In genomic region chr1:202160377-202160940, GRCh38 we compare ENCODE assay signal across 8 cellular contexts. TPM values are rescaled to one million over a fixed set of nuclear protein-coding genes. Genes with fewer than 3 reads are reported as not detected.
A peak's percentile ranks its signal among the peaks of the same experiment; 100 is the strongest.
DNase-seq lines count a peak whose midpoint lies in the region; ATAC-seq and TF ChIP-seq lines count a peak whose summit lies in the region.

Gene PTPN7 (minus strand): TSS chr1:202160602. CDS start chr1:202159402, 1,200 bp downstream.

- peak within 1 kb of the TSS; percentile 98 for H3K27ac Mint-ChIP-seq in T-helper 1 cell treated with Interleukin-12 subunit alpha and Interleukin-12 subunit beta and Interleukin-4 antibody, amounts not matched to agents 30 μg/mL and 1 μg/mL, for 36 hours
- peak within 1 kb of the TSS; percentile 99 for H3K27ac Mint-ChIP-seq in activated naive CD8-positive, alpha-beta T cell treated with anti-CD3 and anti-CD28 coated beads for 36 hours

- no peak within 1 kb of the TSS for H2BK12ac ChIP-seq in trophoblast cell (ENCODE audit: low read length)

- H3K79me1 ChIP-seq in trophoblast cell (ENCODE audit: low read length) = no peaks in the 10 kb centered on the region

- H3K4me2 ChIP-seq in trophoblast cell (ENCODE audit: low read length) = no peak within 1 kb of the TSS

- no peak within 1 kb of the TSS for H2BK120ac ChIP-seq in trophoblast cell (ENCODE audit: insufficient read depth, low read length, poor library complexity)

- H4K8ac ChIP-seq in trophoblast cell (ENCODE audit: low read depth, low read length) = no peak within 1 kb of the TSS

- no peak within 1 kb of the TSS for H2BK5ac ChIP-seq in trophoblast cell (ENCODE audit: low read depth, low read length, poor library complexity)

- no peaks in the 10 kb centered on the region for H3K9me3 Mint-ChIP-seq in T-helper 1 cell treated with Interleukin-12 subunit alpha and Interleukin-12 subunit beta and Interleukin-4 antibody, amounts not matched to agents 30 μg/mL and 1 μg/mL, for 36 hours
- no peaks in the 10 kb centered on the region for H3K9me3 Mint-ChIP-seq in activated naive CD8-positive, alpha-beta T cell treated with anti-CD3 and anti-CD28 coated beads for 36 hours

- peak within 1 kb of the TSS; percentile 92 for H3K27ac ChIP-seq in neutrophil
- no peak within 1 kb of the TSS for H3K27ac ChIP-seq in trophoblast cell (ENCODE audit: low read depth, low read length)

- no peaks in the 10 kb centered on the region for H3K27me3 ChIP-seq in neutrophil
- H3K27me3 ChIP-seq in trophoblast cell (ENCODE audit: insufficient read depth, low read length) = no peaks in the 10 kb centered on the region

- H3K9ac ChIP-seq in trophoblast cell (ENCODE audit: low read length) = no peak within 1 kb of the TSS

- no peak within 1 kb of the TSS for H2AFZ ChIP-seq in trophoblast cell (ENCODE audit: insufficient read depth, low read length, poor library complexity)

- H2AK5ac ChIP-seq in trophoblast cell (ENCODE audit: low read length) = no peak within 1 kb of the TSS

- H4K91ac ChIP-seq in trophoblast cell (ENCODE audit: low read depth, low read length) = no peak within 1 kb of the TSS

- H3K18ac ChIP-seq in trophoblast cell (ENCODE audit: low read length) = no peak within 1 kb of the TSS

- H3K27me3 Mint-ChIP-seq in T-helper 1 cell treated with Interleukin-12 subunit alpha and Interleukin-12 subunit beta and Interleukin-4 antibody, amounts not matched to agents 30 μg/mL and 1 μg/mL, for 36 hours (ENCODE audit: low read depth) = no peaks in the 10 kb centered on the region
- H3K27me3 Mint-ChIP-seq in activated naive CD8-positive, alpha-beta T cell treated with anti-CD3 and anti-CD28 coated beads for 36 hours = no peaks in the 10 kb centered on the region

- no peaks in the 10 kb centered on the region for H3K9me3 ChIP-seq in neutrophil
- H3K9me3 ChIP-seq in trophoblast cell (ENCODE audit: insufficient read depth, low read depth, low read length) = no peaks in the 10 kb centered on the region

- no peak within 1 kb of the TSS for H3K4ac ChIP-seq in trophoblast cell (ENCODE audit: low read depth, low read length)

- no peak within 1 kb of the TSS for H4K12ac ChIP-seq in trophoblast cell (ENCODE audit: low read depth, low read length)

- H3K4me3 ChIP-seq in neutrophil (ENCODE audit: low read depth in 1 of 2, low read length in 1 of 2) (peak within 1 kb of the TSS; percentile 71 to 79), trophoblast cell (ENCODE audit: low read depth, low read length) (no peak within 1 kb of the TSS)

- H3K36me3 ChIP-seq in neutrophil (peaks cover 5% of the 10 kb centered on the region), trophoblast cell (ENCODE audit: control insufficient read depth in 1 of 2, insufficient read depth in 2 of 2, low read length in 2 of 2) (no peaks in the 10 kb centered on the region)

- H3K23ac ChIP-seq in trophoblast cell (ENCODE audit: low read length) = no peak within 1 kb of the TSS

- no CpG with 5 or more reads among the region's 17 CpGs for WGBS in trophoblast cell (ENCODE audit: extremely low coverage, insufficient coverage, insufficient read length)

- peaks cover 67% of the 10 kb centered on the region for H3K4me1 Mint-ChIP-seq in T-helper 1 cell treated with Interleukin-12 subunit alpha and Interleukin-12 subunit beta and Interleukin-4 antibody, amounts not matched to agents 30 μg/mL and 1 μg/mL, for 36 hours (ENCODE audit: low read depth)
- H3K4me1 Mint-ChIP-seq in activated naive CD8-positive, alpha-beta T cell treated with anti-CD3 and anti-CD28 coated beads for 36 hours = peaks cover 68% of the 10 kb centered on the region

- H3K4me1 ChIP-seq in neutrophil (ENCODE audit: control insufficient read depth in 1 of 2, insufficient read depth in 1 of 2, low read depth in 1 of 2, low read length in 1 of 2) = peaks cover 76 to 82% of the 10 kb centered on the region in 2 experiments
- H3K4me1 ChIP-seq in trophoblast cell (ENCODE audit: control insufficient read depth in 1 of 2, insufficient read depth in 2 of 2, low read length in 2 of 2) = peaks cover 5 to 13% of the 10 kb centered on the region in 2 experiments

- peak; percentile 67 for DNase-seq in GM10266 (ENCODE audit: extremely low spot score)
- peak; percentile 88 for DNase-seq in activated naive CD8-positive, alpha-beta T cell treated with anti-CD3 and anti-CD28 coated beads for 36 hours
- DNase-seq in middle frontal gyrus (ENCODE audit: extremely low spot score, low spot score) = no peak
- no peak for DNase-seq in NCI-H146 treated with DMSO at 0.1 percent for 48 hours (lab: John Stamatoyannopoulos, UW; ENCODE audit: unreplicated experiment)
- DNase-seq in trophoblast cell = no peak

- TF ChIP-seq CTCF in GM10266 (IDR thresholded peaks at IDR 0.05; ENCODE audit: control insufficient read depth, insufficient read depth, low read depth, missing control alignments) (peak; percentile 79), neutrophil (IDR thresholded peaks at IDR 0.05) (peak; percentile 37)

- H3K36me3 Mint-ChIP-seq in T-helper 1 cell treated with Interleukin-12 subunit alpha and Interleukin-12 subunit beta and Interleukin-4 antibody, amounts not matched to agents 30 μg/mL and 1 μg/mL, for 36 hours (ENCODE audit: low read depth) = peaks cover 36% of the 10 kb centered on the region
- H3K36me3 Mint-ChIP-seq in activated naive CD8-positive, alpha-beta T cell treated with anti-CD3 and anti-CD28 coated beads for 36 hours = peaks cover 31% of the 10 kb centered on the region

- H3K79me2 ChIP-seq in trophoblast cell (ENCODE audit: control insufficient read depth, insufficient read depth, low read length, poor library complexity) = no peaks in the 10 kb centered on the region

- no peak within 1 kb of the TSS for H3K14ac ChIP-seq in trophoblast cell (ENCODE audit: low read length)

- H3K4me3 Mint-ChIP-seq in T-helper 1 cell treated with Interleukin-12 subunit alpha and Interleukin-12 subunit beta and Interleukin-4 antibody, amounts not matched to agents 30 μg/mL and 1 μg/mL, for 36 hours = peak within 1 kb of the TSS; percentile 99
- H3K4me3 Mint-ChIP-seq in activated naive CD8-positive, alpha-beta T cell treated with anti-CD3 and anti-CD28 coated beads for 36 hours = peak within 1 kb of the TSS; percentile 98

- ATAC-seq in HG02678 (IDR thresholded peaks at IDR 0.05; ENCODE audit: unreplicated experiment) = peak; percentile 57

RNA-seq across cellular contexts. Expression of gene PTPN7, which starts in this region (rescaled TPM):
- 100 to 1,000 TPM; 317 to 329 TPM for total RNA-seq in activated naive CD8-positive, alpha-beta T cell treated with anti-CD3 and anti-CD28 coated beads for 36 hours
- polyA plus RNA-seq in trophoblast cell (2013) = not detected in 2 replicates

Comparison
In these comparisons a context has a peak if more than half of its experiments do, and no peak if none do; other contexts are left out.
1. DNase-seq: peak in GM10266 (single experiment) and activated naive CD8-positive, alpha-beta T cell treated with anti-CD3 and anti-CD28 coated beads for 36 hours (single experiment); none in middle frontal gyrus (single experiment), NCI-H146 treated with DMSO at 0.1 percent for 48 hours (single experiment) and trophoblast cell (0 of 2).